In the genomic region with DNA sequence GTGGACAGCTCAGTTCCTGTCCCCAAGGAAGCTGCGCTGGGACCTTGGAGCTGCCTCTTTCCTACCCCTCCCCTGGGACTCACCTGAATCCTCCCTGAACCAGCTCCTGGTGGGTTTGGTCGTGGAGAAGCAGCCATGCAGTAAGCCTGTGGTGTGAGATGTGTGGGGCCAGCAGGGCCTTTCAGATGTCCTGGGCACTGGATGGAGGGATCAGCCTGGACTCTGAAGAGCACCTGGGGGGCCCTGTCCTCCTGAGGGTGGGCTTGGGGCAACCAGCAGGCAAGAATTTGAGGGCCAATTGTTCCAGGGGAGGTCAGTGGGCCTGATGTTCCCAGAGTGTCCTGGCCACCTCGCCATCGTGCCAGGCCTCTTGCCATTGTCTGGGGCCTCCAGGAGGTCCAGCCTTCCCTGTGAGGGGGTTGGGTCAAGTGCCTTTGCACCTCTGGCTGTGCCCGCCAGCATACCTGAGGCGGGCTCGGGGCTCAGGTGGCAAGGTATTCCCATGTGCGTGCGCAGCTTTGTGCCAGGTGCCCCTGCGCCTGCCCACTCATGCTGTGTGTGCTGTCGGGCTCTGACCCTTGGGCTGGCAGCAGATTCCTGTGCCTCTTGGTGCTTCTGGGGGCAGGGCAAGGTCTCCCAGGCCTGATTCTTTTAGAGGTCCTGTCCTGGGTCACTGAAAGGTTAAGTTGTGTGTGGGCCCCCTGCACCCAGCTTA, we compare ENCODE assay signal across 10 cellular contexts. TPM values are rescaled to one million over a fixed set of nuclear protein-coding genes. Genes with fewer than 3 reads are reported as not detected.
DNase-seq lines count a peak whose midpoint lies in the region; ATAC-seq lines count a peak whose summit lies in the region.
"Had no signal": no experiment of that assay in that cellular context is flagged by ENCODE, and none has a peak within 500 bp of the region (broad histone marks: within the 10 kb centered on the region; RNA-seq: fewer than 3 reads in every experiment).

No MANE protein-coding gene starts in this region.

- no peak for DNase-seq in CD4-positive, CD25-positive, alpha-beta regulatory T cell
- DNase-seq in central memory CD8-positive, alpha-beta T cell (ENCODE audit: low spot score in 2 of 2): no peak
- DNase-seq in naive thymus-derived CD8-positive, alpha-beta T cell: no peak
- DNase-seq in OCI-M1 (lab: John Stamatoyannopoulos, UW): no peak
- no peak for DNase-seq in H4 (ENCODE audit: low spot score)
- DNase-seq in globus pallidus (ENCODE audit: low spot score): no peak
- DNase-seq: anterior cingulate cortex, NCI-H1694 had no signal

- H3K4me3 Mint-ChIP-seq in CD4-positive, CD25-positive, alpha-beta regulatory T cell: peak overlapping the region; percentile 51 to 74 (median 64)
- H3K4me3 Mint-ChIP-seq in central memory CD8-positive, alpha-beta T cell: peak overlapping the region; percentile 97
- H3K4me3 Mint-ChIP-seq in naive thymus-derived CD8-positive, alpha-beta T cell: peak overlapping the region; percentile 57 to 98 (median 86)

- H3K36me3 ChIP-seq in CD4-positive, CD25-positive, alpha-beta regulatory T cell (ENCODE audit: control insufficient read depth, insufficient read depth, low read length): peaks cover 46% of the 10 kb centered on the region

- H3K27me3 ChIP-seq in CD4-positive, CD25-positive, alpha-beta regulatory T cell (ENCODE audit: control insufficient read depth, insufficient read depth, low read length): no peaks in the 10 kb centered on the region

- H3K9me3 ChIP-seq in CD4-positive, CD25-positive, alpha-beta regulatory T cell (ENCODE audit: control insufficient read depth in 2 of 2, low read length in 2 of 2): no peaks in the 10 kb centered on the region

- H3K9me3 Mint-ChIP-seq in CD4-positive, CD25-positive, alpha-beta regulatory T cell: no peaks in the 10 kb centered on the region
- no peaks in the 10 kb centered on the region for H3K9me3 Mint-ChIP-seq in central memory CD8-positive, alpha-beta T cell
- no peaks in the 10 kb centered on the region for H3K9me3 Mint-ChIP-seq in naive thymus-derived CD8-positive, alpha-beta T cell

- H3K27ac ChIP-seq in CD4-positive, CD25-positive, alpha-beta regulatory T cell (ENCODE audit: insufficient read depth, low read length, poor library complexity, severe bottlenecking): peak overlapping the region; percentile 47

- peaks cover 0 to 76% (median 37%) of the 10 kb centered on the region in 4 donors for H3K4me1 Mint-ChIP-seq in CD4-positive, CD25-positive, alpha-beta regulatory T cell
- peaks cover 84% of the 10 kb centered on the region for H3K4me1 Mint-ChIP-seq in central memory CD8-positive, alpha-beta T cell
- peaks cover 54 to 91% (median 86%) of the 10 kb centered on the region in 4 donors for H3K4me1 Mint-ChIP-seq in naive thymus-derived CD8-positive, alpha-beta T cell

- POLR2A ChIA-PET in naive thymus-derived CD8-positive, alpha-beta T cell (lab: Charles Lee): interaction anchor here (0.6 to 29.2 kb wide), 4 partner anchors 0 to 193 kb away, joined by 3 to 624 read pairs (median 324); partner anchors contain the start of genes ARL3, SFXN2 and TRIM8

- H3K27me3 Mint-ChIP-seq in CD4-positive, CD25-positive, alpha-beta regulatory T cell: no peaks in the 10 kb centered on the region
- H3K27me3 Mint-ChIP-seq in central memory CD8-positive, alpha-beta T cell: no peaks in the 10 kb centered on the region
- H3K27me3 Mint-ChIP-seq in naive thymus-derived CD8-positive, alpha-beta T cell: no peaks in the 10 kb centered on the region

- peaks cover 15% of the 10 kb centered on the region for H3K36me3 Mint-ChIP-seq in CD4-positive, CD25-positive, alpha-beta regulatory T cell
- peaks cover 41% of the 10 kb centered on the region for H3K36me3 Mint-ChIP-seq in central memory CD8-positive, alpha-beta T cell (ENCODE audit: insufficient read depth)
- peaks cover 0 to 41% (median 6%) of the 10 kb centered on the region in 3 donors for H3K36me3 Mint-ChIP-seq in naive thymus-derived CD8-positive, alpha-beta T cell

- H3K4me1 ChIP-seq in CD4-positive, CD25-positive, alpha-beta regulatory T cell (ENCODE audit: control insufficient read depth, insufficient read depth, low read length, poor library complexity, severe bottlenecking): peaks cover 69% of the 10 kb centered on the region

- peak overlapping the region; percentile 43 to 92 (median 87) for H3K27ac Mint-ChIP-seq in CD4-positive, CD25-positive, alpha-beta regulatory T cell
- peak overlapping the region; percentile 88 for H3K27ac Mint-ChIP-seq in central memory CD8-positive, alpha-beta T cell (ENCODE audit: low read depth)
- H3K27ac Mint-ChIP-seq in naive thymus-derived CD8-positive, alpha-beta T cell: peak overlapping the region; percentile 92 to 98 (median 96)

- ATAC-seq in CD4-positive, CD25-positive, alpha-beta regulatory T cell (ENCODE audit: low read depth in 2 of 2): no peak
- ATAC-seq in HG03442 (IDR thresholded peaks at IDR 0.05; ENCODE audit: unreplicated experiment) (peak; percentile 2), HG02642 (IDR thresholded peaks at IDR 0.05; ENCODE audit: poor library complexity, unreplicated experiment) (no peak)
- ATAC-seq in central memory CD8-positive, alpha-beta T cell (replicated peaks; ENCODE audit: extremely low read depth, poor library complexity, severe bottlenecking): no peak
- no peak for ATAC-seq in naive thymus-derived CD8-positive, alpha-beta T cell

- H3K4me3 ChIP-seq in CD4-positive, CD25-positive, alpha-beta regulatory T cell (ENCODE audit: low read depth, low read length): no peak overlapping the region

RNA-seq across cellular contexts. Expression of gene TRIM8, which starts 7.3 kb away (rescaled TPM):
- 73.4 TPM for total RNA-seq in CD4-positive, CD25-positive, alpha-beta regulatory T cell
- 10 to 100 TPM; 30.2 to 38.3 (median 36.4) TPM for polyA plus RNA-seq in CD4-positive, CD25-positive, alpha-beta regulatory T cell
- 10 to 100 TPM; 61.4 to 67.3 TPM for total RNA-seq in naive thymus-derived CD8-positive, alpha-beta T cell
- polyA plus RNA-seq in naive thymus-derived CD8-positive, alpha-beta T cell: 10 to 100 TPM; 27.5 to 53.2 (median 34.7) TPM
- 15.8 and 18.5 TPM in 2 replicates for total RNA-seq in H4 (2014; rRNA removed; shearing (Covaris generic))
